In the genomic region with DNA sequence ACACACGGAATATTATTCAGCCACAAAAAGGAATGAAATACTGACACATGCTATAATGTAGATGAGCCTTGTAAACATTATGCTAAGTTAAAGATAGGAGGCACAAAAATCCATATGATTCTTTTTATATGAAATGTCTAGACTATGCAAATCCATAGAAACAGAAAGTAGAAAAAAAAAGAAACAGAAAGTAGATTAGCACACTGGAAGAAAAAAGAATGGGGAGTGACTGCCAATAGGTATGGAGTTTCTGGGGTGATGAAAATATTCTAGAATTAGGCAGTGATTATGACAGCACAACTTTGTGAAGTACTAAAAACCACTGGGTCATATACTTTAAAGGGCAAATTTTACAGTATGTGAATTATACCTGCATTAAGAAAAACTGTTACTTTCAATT, we compare ENCODE assay signal across 15 cellular contexts. TPM values are rescaled to one million over a fixed set of nuclear protein-coding genes. Genes with fewer than 3 reads are reported as not detected.
DNase-seq lines count a peak whose midpoint lies in the region; ATAC-seq, FAIRE-seq and TF ChIP-seq lines count a peak whose summit lies in the region.
"Had no signal": no experiment of that assay in that cellular context is flagged by ENCODE, and none has a peak within 500 bp of the region (broad histone marks: within the 10 kb centered on the region; RNA-seq: fewer than 3 reads in every experiment).

No MANE protein-coding gene starts in this region.

- TF ChIP-seq EP300 in HepG2 (IDR thresholded peaks at IDR 0.05; ENCODE audit: low read depth in 2 of 2, low read length in 2 of 2) (no peak), HepG2 (CRISPR knock-in tag; IDR thresholded peaks at IDR 0.05; ENCODE audit: borderline replicate concordance) (no peak)

- no peak for TF ChIP-seq POLR2A in HepG2 (IDR thresholded peaks at IDR 0.05; ENCODE audit: insufficient read depth in 1 of 2, low read depth in 2 of 2, low read length in 2 of 2)

- no peak overlapping the region for H3K9ac ChIP-seq in HepG2 (ENCODE audit: insufficient read depth, low read depth, low read length)

- H4K20me1 ChIP-seq in DOHH2 (ENCODE audit: control insufficient read depth, insufficient read depth, low read depth, low read length) (no peaks in the 10 kb centered on the region), HepG2 (ENCODE audit: insufficient read depth, low read length) (no peaks in the 10 kb centered on the region; the same call in 1 of the 2 replicates)

- H3K36me3 ChIP-seq in DOHH2 (ENCODE audit: control insufficient read depth, low read length) (no peaks in the 10 kb centered on the region), HepG2 (replicated peaks in 1 of 2; ENCODE audit: control insufficient read depth in 1 of 2, insufficient read depth in 2 of 2, low read length in 2 of 2) (no peaks in the 10 kb centered on the region; a peak in 1 of 5 replicates)

- intact Hi-C loops in activated T-helper 1 cell treated with anti-CD3 and anti-CD28 coated beads, Interleukin-12 subunit alpha, Interleukin-12 subunit beta, Interleukin-2, Interleukin-4 antibody, amounts not matched to agents 30 ng/mL and 10 ng/mL and 1 ng/mL, durations not matched to agents 14 hours and 24 hours and 36 hours (cut with micrococcal nuclease) = loop anchor here (1.0 to 2.0 kb wide), 3 partner anchors 14 to 47 kb away; a partner anchor contains a TSS
- intact Hi-C loops in HepG2 (cut with micrococcal nuclease; ENCODE audit: unreplicated experiment) = no loop called here

- H3K4me1 ChIP-seq in DOHH2 (ENCODE audit: control insufficient read depth, low read length) = peaks cover 15% of the 10 kb centered on the region
- H3K4me1 ChIP-seq in HepG2 (ENCODE audit: insufficient read depth, low read length) = no peaks in the 10 kb centered on the region

- H3K27me3 ChIP-seq in DOHH2 (ENCODE audit: control insufficient read depth, low read length) (no peaks in the 10 kb centered on the region), HepG2 (ENCODE audit: control insufficient read depth in 1 of 2, insufficient read depth in 2 of 2, low read length in 2 of 2) (no peaks in the 10 kb centered on the region)
- H3K27me3 ChIP-seq: esophagus muscularis mucosa had no signal

- TF ChIP-seq CTCF in DOHH2 (IDR thresholded peaks at IDR 0.05; ENCODE audit: low read depth, low read length, poor library complexity, severe bottlenecking) (no peak), HepG2 (CRISPR knock-in tag; IDR thresholded peaks at IDR 0.05) (no peak)

- CTCF ChIA-PET in HepG2 (lab: Yijun Ruan, JAX; ENCODE audit: low intra/inter-chr PET ratio, low total read pairs) = no interaction called here

- no peaks in the 10 kb centered on the region for H3F3A ChIP-seq in DOHH2 (ENCODE audit: control insufficient read depth, insufficient read depth)

- H3K9me3 ChIP-seq in DOHH2 (ENCODE audit: control insufficient read depth, insufficient read depth, low read length) = no peaks in the 10 kb centered on the region
- H3K9me3 ChIP-seq in HepG2 (ENCODE audit: low read length) = no peaks in the 10 kb centered on the region
- H3K9me3 ChIP-seq: esophagus muscularis mucosa had no signal

- peak overlapping the region; percentile 31 for H3K27ac Mint-ChIP-seq in activated T-helper 1 cell treated with anti-CD3 and anti-CD28 coated beads, Interleukin-12 subunit alpha, Interleukin-12 subunit beta, Interleukin-2, Interleukin-4 antibody, amounts not matched to agents 30 ng/mL and 10 ng/mL and 1 ng/mL, durations not matched to agents 14 hours and 24 hours and 36 hours

- H3K9me2 ChIP-seq in DOHH2 (replicated peaks; ENCODE audit: control insufficient read depth, low read length) = no peaks in the 10 kb centered on the region

- in situ Hi-C loops in HepG2 (cut with HindIII; ENCODE audit: extremely low pct_ligation_motif_present, low pct_unique_long_range_greater_than_20kb) = no loop called here

- POLR2A ChIA-PET in HepG2 (lab: Yijun Ruan, JAX) = no interaction called here

- H3K9me3 Mint-ChIP-seq in activated T-helper 1 cell treated with anti-CD3 and anti-CD28 coated beads, Interleukin-12 subunit alpha, Interleukin-12 subunit beta, Interleukin-2, Interleukin-4 antibody, amounts not matched to agents 30 ng/mL and 10 ng/mL and 1 ng/mL, durations not matched to agents 14 hours and 24 hours and 36 hours = peaks cover 3% of the 10 kb centered on the region

- no peak for TF ChIP-seq RAD21 in HepG2 (CRISPR knock-in tag; IDR thresholded peaks at IDR 0.05)

- H3K27ac ChIP-seq in DOHH2 (ENCODE audit: low read depth, low read length) (no peak overlapping the region), HepG2 (ENCODE audit: extremely low read length, insufficient read depth, low read length) (no peak overlapping the region)
- H3K27ac ChIP-seq: esophagus muscularis mucosa had no signal

- no peak overlapping the region for H3K4me3 ChIP-seq in DOHH2 (ENCODE audit: low read length)
- no peak overlapping the region for H3K4me3 ChIP-seq in HepG2 (replicated peaks in 1 of 3; ENCODE audit: insufficient read depth in 1 of 3, low read depth in 2 of 3, low read length in 3 of 3)
- H3K4me3 ChIP-seq: esophagus muscularis mucosa, lung had no signal

- peaks cover 33% of the 10 kb centered on the region for H3K36me3 Mint-ChIP-seq in activated T-helper 1 cell treated with anti-CD3 and anti-CD28 coated beads, Interleukin-12 subunit alpha, Interleukin-12 subunit beta, Interleukin-2, Interleukin-4 antibody, amounts not matched to agents 30 ng/mL and 10 ng/mL and 1 ng/mL, durations not matched to agents 14 hours and 24 hours and 36 hours (ENCODE audit: low read depth)

- ATAC-seq in HG03175 (IDR thresholded peaks at IDR 0.05; ENCODE audit: unreplicated experiment) (peak; percentile 80), HepG2 (no peak), GM21367 (IDR thresholded peaks at IDR 0.05; ENCODE audit: unreplicated experiment) (no peak)

- BruUV-seq in HepG2 (replicated peaks; lab: Mats Ljungman, UMichigan) = no TSS peak

- H2AFZ ChIP-seq in HepG2 (ENCODE audit: low read length) = no peak overlapping the region

- H3K4me2 ChIP-seq in DOHH2 (ENCODE audit: low read length) (0 out of 2 replicates have a peak overlapping the region, but pooled peaks have one; percentile 2), HepG2 (ENCODE audit: low read depth, low read length) (no peak overlapping the region)

- H3K79me2 ChIP-seq in DOHH2 (ENCODE audit: control insufficient read depth, low read length) = peaks cover 40% of the 10 kb centered on the region
- peaks cover 39% of the 10 kb centered on the region for H3K79me2 ChIP-seq in HepG2 (ENCODE audit: insufficient read depth, low read length)

- DNase-seq in GM19239 (ENCODE audit: insufficient read length, low spot score) (no peak), HepG2 (ENCODE audit: low spot score) (no peak), UCSD-AML1 (lab: John Stamatoyannopoulos, UW; ENCODE audit: unreplicated experiment) (no peak), T1000 (lab: John Stamatoyannopoulos, UW) (no peak)
- DNase-seq in activated T-helper 1 cell treated with anti-CD3 and anti-CD28 coated beads, Interleukin-12 subunit alpha, Interleukin-12 subunit beta, Interleukin-2, Interleukin-4 antibody, amounts not matched to agents 30 ng/mL and 10 ng/mL and 1 ng/mL, durations not matched to agents 14 hours and 24 hours and 36 hours (ENCODE audit: low spot score) = no peak
- DNase-seq: NCI-H526, SIG-M5 had no signal

- H3K4me3 Mint-ChIP-seq in activated T-helper 1 cell treated with anti-CD3 and anti-CD28 coated beads, Interleukin-12 subunit alpha, Interleukin-12 subunit beta, Interleukin-2, Interleukin-4 antibody, amounts not matched to agents 30 ng/mL and 10 ng/mL and 1 ng/mL, durations not matched to agents 14 hours and 24 hours and 36 hours = peak overlapping the region; percentile 10

- FAIRE-seq in GM19239 (lab: Jason Lieb, UNC) (peak; percentile 71), HepG2 (lab: Jason Lieb, UNC) (no peak)
- FAIRE-seq: colon, HTR-8/SVneo had no signal

- 100% methylated on average over 1 of the region's 1 CpG for WGBS in HepG2 (ENCODE audit: low lambda C conversion rate)

- no peaks in the 10 kb centered on the region for H3K27me3 Mint-ChIP-seq in activated T-helper 1 cell treated with anti-CD3 and anti-CD28 coated beads, Interleukin-12 subunit alpha, Interleukin-12 subunit beta, Interleukin-2, Interleukin-4 antibody, amounts not matched to agents 30 ng/mL and 10 ng/mL and 1 ng/mL, durations not matched to agents 14 hours and 24 hours and 36 hours (ENCODE audit: insufficient read depth)
- H3K27me3 Mint-ChIP-seq: activated naive CD8-positive, alpha-beta T cell had no signal

- peaks cover 57% of the 10 kb centered on the region for H3K4me1 Mint-ChIP-seq in activated T-helper 1 cell treated with anti-CD3 and anti-CD28 coated beads, Interleukin-12 subunit alpha, Interleukin-12 subunit beta, Interleukin-2, Interleukin-4 antibody, amounts not matched to agents 30 ng/mL and 10 ng/mL and 1 ng/mL, durations not matched to agents 14 hours and 24 hours and 36 hours (ENCODE audit: low read depth)

TF ChIP-seq in HepG2, 621 proteins besides CTCF, POLR2A, EP300 and RAD21 (continues in another document):
- TF ChIP-seq ZSCAN29 (CRISPR knock-in tag; conservative IDR thresholded peaks at IDR 0.05) = no peak

RNA-seq across cellular contexts. Expression of a gene that starts 13.3 kb away (rescaled TPM):
- total RNA-seq in activated T-helper 1 cell treated with anti-CD3 and anti-CD28 coated beads, Interleukin-12 subunit alpha, Interleukin-12 subunit beta, Interleukin-2, Interleukin-4 antibody, amounts not matched to agents 30 ng/mL and 10 ng/mL and 1 ng/mL, durations not matched to agents 14 hours and 24 hours and 36 hours = 24.7 and 24.8 TPM in 2 replicates
- 10.4 and 10.7 TPM in 2 replicates for total RNA-seq in HepG2 (2016; rRNA removed; fragmentation: Illumina TruSeq; extraction: Trizol)
- total RNA-seq in HepG2 (2016; cell fraction: cytosol; rRNA removed; fragmentation: Illumina TruSeq; extraction: Trizol; ENCODE audit: low read depth) = 4.8 and 6.9 TPM in 2 replicates
- 8.1 and 9.2 TPM in 2 replicates for total RNA-seq in HepG2 (2016; cell fraction: insoluble cytoplasmic fraction; rRNA removed; fragmentation: Illumina TruSeq; extraction: Trizol)
- 8.7 and 11.4 TPM in 2 replicates for total RNA-seq in HepG2 (2016; cell fraction: membrane; rRNA removed; fragmentation: Illumina TruSeq; extraction: Trizol)
- total RNA-seq in HepG2 (2016; cell fraction: nucleus; rRNA removed; fragmentation: Illumina TruSeq; extraction: Trizol) = 7.9 and 9.8 TPM in 2 replicates
- 38.6 and 41.5 TPM in 2 replicates for polyA plus RNA-seq in HepG2 (2011; rRNA removed)
- polyA plus RNA-seq in HepG2 (2011; cell fraction: cytosol; rRNA removed) = 25.1 and 28.9 TPM in 2 replicates
- 15.1 and 15.2 TPM in 2 replicates for polyA plus RNA-seq in HepG2 (2011; cell fraction: nucleus; rRNA removed)
- 14.4 and 14.8 TPM in 2 replicates for polyA plus RNA-seq in HepG2 (2012)
- 1.7 and 2.5 TPM in 2 replicates for polyA plus RNA-seq in HepG2 (2016; cell fraction: cytosol; fragmentation: Illumina TruSeq; extraction: Trizol; ENCODE audit: low read depth)
- 11.0 and 11.1 TPM in 2 replicates for polyA plus RNA-seq in HepG2 (2016; cell fraction: insoluble cytoplasmic fraction; fragmentation: Illumina TruSeq; extraction: Trizol; ENCODE audit: low read depth)
- 5.4 and 5.8 TPM in 2 replicates for polyA plus RNA-seq in HepG2 (2016; cell fraction: membrane; fragmentation: Illumina TruSeq; extraction: Trizol; ENCODE audit: low read depth)
- polyA plus RNA-seq in HepG2 (2016; cell fraction: nucleus; fragmentation: Illumina TruSeq; extraction: Trizol; ENCODE audit: insufficient read depth, low read depth) = 9.9 and 12.3 TPM in 2 replicates
- 67.6 and 68.6 TPM in 2 replicates for polyA minus RNA-seq in HepG2 (2011; rRNA and poly(A)+ RNA removed; ENCODE audit: low replicate concordance)
- polyA minus RNA-seq in HepG2 (2011; cell fraction: cytosol; rRNA and poly(A)+ RNA removed) = 21.0 and 26.4 TPM in 2 replicates
- 38.2 and 43.6 TPM in 2 replicates for polyA minus RNA-seq in HepG2 (2011; cell fraction: nucleus; rRNA and poly(A)+ RNA removed)
